In the genomic region with DNA sequence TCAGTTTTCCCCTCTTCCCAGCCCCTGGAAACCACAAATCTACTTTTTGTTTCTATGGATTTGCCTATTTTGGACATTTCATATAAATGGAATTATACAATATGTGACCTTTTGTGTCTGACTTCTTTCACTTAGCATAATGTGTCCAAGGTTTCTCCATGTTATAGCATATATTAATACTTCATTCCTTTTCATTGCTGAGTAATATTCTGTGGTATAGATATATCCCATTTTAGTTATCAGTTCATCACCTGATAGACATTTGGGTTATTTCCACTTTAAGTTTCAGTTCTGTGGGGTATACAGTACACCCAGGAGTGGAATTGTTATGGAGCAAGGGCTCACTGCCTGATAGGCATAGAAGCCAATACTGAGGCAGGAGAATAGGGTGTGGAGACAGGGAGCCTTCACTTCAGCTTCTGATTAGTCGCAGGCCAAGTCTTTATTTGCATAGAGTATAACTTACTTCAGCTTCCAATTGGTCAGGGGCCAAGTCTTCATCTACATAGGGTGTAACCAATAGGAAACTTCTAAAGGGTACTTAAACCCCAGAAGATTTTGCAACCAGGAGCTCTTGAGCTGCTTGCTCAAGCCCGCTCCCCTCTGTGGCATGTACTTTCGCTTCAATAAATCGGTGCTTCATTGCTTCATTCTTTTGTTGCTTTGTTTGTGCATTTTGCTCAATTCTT, we compare ENCODE assay signal across 1 cellular context.
A peak's percentile ranks its signal among the peaks of the same experiment; 100 is the strongest.
TF ChIP-seq lines count a peak whose summit lies in the region.

No MANE protein-coding gene starts in this region.

TF ChIP-seq in K562, 482 proteins besides CTCF, POLR2A, EP300 and RAD21:
- TF ChIP-seq BCOR (IDR thresholded peaks at IDR 0.05) (peak; percentile 17; the same call in 1 of the 2 replicates), U2AF2 (optimal IDR thresholded peaks at IDR 0.05; ENCODE audit: low read depth, low read length) (no peak), ATF4 (CRISPR knock-in tag; IDR thresholded peaks at IDR 0.05) (no peak), RBM25 (IDR thresholded peaks at IDR 0.05; ENCODE audit: low read depth, low read length, severe bottlenecking) (peak; percentile 4), ZNF146 (CRISPR knock-in tag; IDR thresholded peaks at IDR 0.05; ENCODE audit: unreplicated experiment) (peak; percentile 89)
